21 cellular contexts compared by ENCODE assay signal in the genomic region with DNA sequence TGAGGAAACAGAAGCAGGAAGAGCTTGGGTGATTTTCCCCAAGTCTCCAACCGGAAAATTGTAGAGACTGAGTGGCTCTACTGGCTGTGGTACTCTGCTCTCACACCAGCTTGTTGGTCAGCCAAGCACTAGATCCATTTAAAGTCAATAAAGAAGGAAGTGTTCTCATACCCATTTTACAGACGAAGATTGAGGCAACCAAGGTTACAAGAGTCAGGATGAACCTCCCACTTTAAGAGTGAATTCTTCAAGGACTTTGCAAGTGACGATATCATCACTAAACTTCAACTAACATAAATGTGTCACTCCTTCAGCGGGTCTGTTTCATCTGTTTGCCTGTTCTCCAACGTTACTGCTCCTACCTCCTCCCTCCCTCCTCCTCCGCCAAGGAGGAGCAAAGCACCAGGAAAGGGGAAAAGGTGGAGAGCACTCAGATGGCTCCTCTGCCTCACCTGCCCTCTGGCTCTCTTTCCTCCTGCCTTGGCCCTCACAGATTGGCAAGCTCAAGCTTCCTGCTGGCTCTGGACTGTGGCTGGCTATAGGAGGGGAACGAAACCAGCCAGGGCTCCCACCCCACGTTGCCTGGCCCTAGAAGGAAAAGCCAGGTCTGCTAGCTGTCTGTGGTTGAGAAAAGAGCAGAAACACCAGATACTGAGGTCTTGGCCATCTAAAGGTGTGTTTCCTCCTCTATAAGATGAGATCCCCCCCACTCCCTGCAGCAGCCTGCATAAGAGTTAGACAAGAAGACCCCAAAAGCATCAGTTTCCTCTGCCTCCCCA. TPM values are rescaled to one million over a fixed set of nuclear protein-coding genes. Genes with fewer than 3 reads are reported as not detected.
DNase-seq lines count a peak whose midpoint lies in the region; ATAC-seq, FAIRE-seq and TF ChIP-seq lines count a peak whose summit lies in the region.
"Had no signal": no experiment of that assay in that cellular context is flagged by ENCODE, and none has a peak within 500 bp of the region (broad histone marks: within the 10 kb centered on the region; RNA-seq: fewer than 3 reads in every experiment).

No MANE protein-coding gene starts in this region.

- TF ChIP-seq CTCF in HepG2 (CRISPR knock-in tag; IDR thresholded peaks at IDR 0.05), result no peak
- TF ChIP-seq CTCF in right lobe of liver (IDR thresholded peaks at IDR 0.05), result no peak
- TF ChIP-seq CTCF in IMR-90 (conservative IDR thresholded peaks at IDR 0.05; ENCODE audit: low read depth, low read length), result no peak
- TF ChIP-seq CTCF in stomach (IDR thresholded peaks at IDR 0.05), result no peak

- FAIRE-seq in HepG2 (lab: Jason Lieb, UNC) (no peak), urothelium cell line (lab: Jason Lieb, UNC) (peak; percentile 46)
- FAIRE-seq: D721Med, GM12891, GM18507, H54 had no signal

- 0 out of 2 replicates have a peak overlapping the region, but pooled peaks have one; percentile 53 for H3K14ac ChIP-seq in IMR-90 (replicated peaks; ENCODE audit: low read depth, low read length)

- peaks cover 6% of the 10 kb centered on the region in 2 experiments; a peak in 2 of 4 replicates for H3K79me1 ChIP-seq in IMR-90 (ENCODE audit: low read depth in 1 of 2, low read length in 2 of 2)

- CTCF ChIA-PET in HepG2 (lab: Yijun Ruan, JAX; ENCODE audit: low intra/inter-chr PET ratio, low total read pairs) (no interaction called here), IMR-90 (lab: Yijun Ruan, JAX) (no interaction called here)

- no peaks in the 10 kb centered on the region for H3K9me3 ChIP-seq in HepG2 (ENCODE audit: low read length)
- no peaks in the 10 kb centered on the region for H3K9me3 ChIP-seq in right lobe of liver
- H3K9me3 ChIP-seq in IMR-90 (ENCODE audit: control insufficient read depth, insufficient read depth, low read length), result no peaks in the 10 kb centered on the region
- no peaks in the 10 kb centered on the region for H3K9me3 ChIP-seq in stomach
- H3K9me3 ChIP-seq: BLaER1 had no signal

- peak overlapping the region; percentile 12; the same call in 1 of the 2 replicates for H4K91ac ChIP-seq in IMR-90 (ENCODE audit: insufficient read depth, low read depth, low read length)

- H3K23ac ChIP-seq in IMR-90 (ENCODE audit: low read depth, low read length), result no peak overlapping the region

- DNase-seq in HepG2 (ENCODE audit: low spot score) (no peak), right lobe of liver (no peak), IMR-90 (no peak), left lobe of liver (ENCODE audit: low spot score) (peak; percentile 27), urothelium cell line (ENCODE audit: low spot score) (no peak), DMS53 treated with DMSO at 0.1 percent for 48 hours (lab: John Stamatoyannopoulos, UW; ENCODE audit: unreplicated experiment) (no peak), stomach (no peak)
- DNase-seq: CD4-positive, CD25-positive, alpha-beta regulatory T cell; CD8-positive, alpha-beta memory T cell; DMS 273 treated with DMSO at 0.1 percent for 48 hours; DMS79 treated with DMSO at 0.1 percent for 48 hours; GF-D8; GOT3 had no signal

- H3K9ac ChIP-seq in HepG2 (ENCODE audit: insufficient read depth, low read depth, low read length), result no peak overlapping the region
- H3K9ac ChIP-seq in IMR-90 (ENCODE audit: low read depth, low read length), result no peak overlapping the region
- H3K9ac ChIP-seq: BLaER1 had no signal

- dilution Hi-C loops in IMR-90 (cut with HindIII; ENCODE audit: low sequenced_read_pairs, unreplicated experiment), result no loop called here

- H3K36me3 ChIP-seq in HepG2 (replicated peaks in 1 of 2; ENCODE audit: control insufficient read depth in 1 of 2, insufficient read depth in 2 of 2, low read length in 2 of 2) (no peaks in the 10 kb centered on the region), right lobe of liver (no peaks in the 10 kb centered on the region), IMR-90 (ENCODE audit: control insufficient read depth, insufficient read depth, low read length) (no peaks in the 10 kb centered on the region), stomach (no peaks in the 10 kb centered on the region)
- H3K36me3 ChIP-seq: BLaER1, HAP-1 had no signal

- no peak for TF ChIP-seq EP300 in HepG2 (IDR thresholded peaks at IDR 0.05; ENCODE audit: low read depth in 2 of 2, low read length in 2 of 2)
- TF ChIP-seq EP300 in HepG2 (CRISPR knock-in tag; IDR thresholded peaks at IDR 0.05; ENCODE audit: borderline replicate concordance), result no peak
- TF ChIP-seq EP300 in stomach (IDR thresholded peaks at IDR 0.05), result no peak

- POLR2A ChIA-PET in HepG2 (lab: Yijun Ruan, JAX) (interaction anchor here (1.0 kb wide), 1 partner anchor 8 kb away, joined by 3 read pairs; no protein-coding TSS in a partner anchor), IMR-90 (lab: Charles Lee; ENCODE audit: unreplicated experiment) (no interaction called here)

- H2BK120ac ChIP-seq in IMR-90 (ENCODE audit: low read depth, low read length), result peak overlapping the region; percentile 2; the same call in 1 of the 2 replicates

- intact Hi-C loops in HepG2 (cut with micrococcal nuclease; ENCODE audit: unreplicated experiment), result no loop called here
- intact Hi-C loops in right lobe of liver (cut with DNase I), result no loop called here
- intact Hi-C loops in IMR-90 (cut with micrococcal nuclease), result no loop called here
- intact Hi-C loops in stomach (cut with DNase I; ENCODE audit: low total_unique reads), result no loop called here

- H4K8ac ChIP-seq in IMR-90 (ENCODE audit: low read depth in 2 of 2, low read length in 2 of 2), result no peak overlapping the region

- H3K79me2 ChIP-seq in HepG2 (ENCODE audit: insufficient read depth, low read length), result peaks cover 8% of the 10 kb centered on the region

- H2AFZ ChIP-seq in HepG2 (ENCODE audit: low read length), result no peak overlapping the region
- H2AFZ ChIP-seq in IMR-90 (replicated peaks; ENCODE audit: low read length, poor library complexity), result no peak overlapping the region

- H3K27ac ChIP-seq in HepG2 (ENCODE audit: extremely low read length, insufficient read depth, low read length) (no peak overlapping the region), right lobe of liver (no peak overlapping the region), IMR-90 (ENCODE audit: insufficient read depth, low read length) (no peak overlapping the region), stomach (no peak overlapping the region)
- H3K27ac ChIP-seq: BLaER1, C4-2B had no signal

- TF ChIP-seq RAD21 in HepG2 (CRISPR knock-in tag; IDR thresholded peaks at IDR 0.05) (no peak), IMR-90 (IDR thresholded peaks at IDR 0.05; ENCODE audit: low read length) (no peak)

- no peak overlapping the region for H3K4ac ChIP-seq in IMR-90 (ENCODE audit: low read depth, low read length)

- no peak overlapping the region for H3K56ac ChIP-seq in IMR-90 (ENCODE audit: extremely low read depth, insufficient read depth, low read length)

- H2BK15ac ChIP-seq in IMR-90 (ENCODE audit: low read depth, low read length), result peak overlapping the region; percentile 62; the same call in 1 of the 3 replicates

- TF ChIP-seq POLR2A in HepG2 (IDR thresholded peaks at IDR 0.05; ENCODE audit: insufficient read depth in 1 of 2, low read depth in 2 of 2, low read length in 2 of 2) (no peak), right lobe of liver (IDR thresholded peaks at IDR 0.05) (no peak), IMR-90 (IDR thresholded peaks at IDR 0.05; ENCODE audit: low read depth, low read length) (no peak), stomach (IDR thresholded peaks at IDR 0.05) (no peak)

- BruUV-seq in HepG2 (replicated peaks; lab: Mats Ljungman, UMichigan) (no TSS peak), IMR-90 (replicated peaks; lab: Mats Ljungman, UMichigan) (no TSS peak)

- no peak overlapping the region for H3K4me3 ChIP-seq in HepG2 (replicated peaks in 1 of 3; ENCODE audit: insufficient read depth in 1 of 3, low read depth in 2 of 3, low read length in 3 of 3)
- no peak overlapping the region for H3K4me3 ChIP-seq in right lobe of liver
- no peak overlapping the region for H3K4me3 ChIP-seq in IMR-90 (ENCODE audit: insufficient read depth, low read depth, low read length)
- H3K4me3 ChIP-seq in stomach, result no peak overlapping the region
- H3K4me3 ChIP-seq: BLaER1, HAP-1 had no signal

- no peak overlapping the region for H4K5ac ChIP-seq in IMR-90 (ENCODE audit: low read depth, low read length)

- H3K4me1 ChIP-seq in HepG2 (ENCODE audit: insufficient read depth, low read length) (peaks cover 48% of the 10 kb centered on the region), right lobe of liver (peaks cover 0 to 8% (median 0%) of the 10 kb centered on the region in 4 donors), IMR-90 (ENCODE audit: control insufficient read depth, insufficient read depth, low read length) (peaks cover 11% of the 10 kb centered on the region), stomach (peaks cover 7 to 20% (median 17%) of the 10 kb centered on the region in 4 donors)

- no peak overlapping the region for H2AK9ac ChIP-seq in IMR-90 (replicated peaks; ENCODE audit: low read depth, low read length, poor library complexity)

- H2BK20ac ChIP-seq in IMR-90 (ENCODE audit: low read depth, low read length), result no peak overlapping the region

- WGBS in HepG2 (ENCODE audit: low lambda C conversion rate), result 68% methylated on average over 7 of the region's 8 CpGs
- WGBS in right lobe of liver (ENCODE audit: insufficient coverage, low coverage, low lambda C conversion rate, missing lambda C conversion rate), result 74% methylated on average over 6 of the region's 8 CpGs
- no CpG with 5 or more reads among the region's 8 CpGs for WGBS in IMR-90 (ENCODE audit: extremely low coverage in 2 of 2, insufficient read length in 1 of 2), 2 experiments
- 71 to 76% (median 72%) methylated on average over 8 of the region's 8 CpGs for WGBS in stomach, 5 donors

- H3K9me1 ChIP-seq in IMR-90 (ENCODE audit: insufficient read depth, low read length), result peaks cover 15% of the 10 kb centered on the region

- H3K4me2 ChIP-seq in HepG2 (ENCODE audit: low read depth, low read length), result no peak overlapping the region
- no peak overlapping the region for H3K4me2 ChIP-seq in IMR-90 (ENCODE audit: low read depth, low read length)
- H3K4me2 ChIP-seq: BLaER1 had no signal

- ATAC-seq in HepG2 (no peak), right lobe of liver (no peak), IMR-90 (ENCODE audit: low read depth) (no peak), left lobe of liver (no peak), GM21717 (IDR thresholded peaks at IDR 0.05; ENCODE audit: unreplicated experiment) (no peak)

- H3K27me3 ChIP-seq in HepG2 (ENCODE audit: control insufficient read depth in 1 of 2, insufficient read depth in 2 of 2, low read length in 2 of 2) (no peaks in the 10 kb centered on the region; a peak in 2 of 5 replicates), right lobe of liver (no peaks in the 10 kb centered on the region), IMR-90 (ENCODE audit: control insufficient read depth, insufficient read depth, low read length) (no peaks in the 10 kb centered on the region), stomach (peaks cover 0 to 19% (median 0%) of the 10 kb centered on the region in 3 donors)
- H3K27me3 ChIP-seq: BLaER1 had no signal

- H4K20me1 ChIP-seq in HepG2 (ENCODE audit: insufficient read depth, low read length) (peaks cover 5% of the 10 kb centered on the region; the same call in 1 of the 2 replicates), IMR-90 (ENCODE audit: insufficient read depth, low read length) (peaks cover 6% of the 10 kb centered on the region; the same call in 1 of the 2 replicates)

- H2BK5ac ChIP-seq in IMR-90 (ENCODE audit: low read depth, low read length, poor library complexity, severe bottlenecking), result no peak overlapping the region

- peak overlapping the region; percentile 69 for H2AK5ac ChIP-seq in IMR-90 (ENCODE audit: low read depth, low read length)

- no peak overlapping the region for H3K18ac ChIP-seq in IMR-90 (ENCODE audit: low read depth, low read length)

- in situ Hi-C loops in HepG2 (cut with HindIII; ENCODE audit: extremely low pct_ligation_motif_present, low pct_unique_long_range_greater_than_20kb) (no loop called here), IMR-90 (cut with MboI; ENCODE audit: low sequenced_read_pairs) (no loop called here)

RNA-seq across cellular contexts. Expression of a gene that starts 3.6 kb away (rescaled TPM):
- total RNA-seq in HepG2 (2016; rRNA removed; fragmentation: Illumina TruSeq; extraction: Trizol), result 8.7 and 9.4 TPM in 2 replicates
- 3.7 and 4.2 TPM in 2 replicates for total RNA-seq in HepG2 (2016; cell fraction: cytosol; rRNA removed; fragmentation: Illumina TruSeq; extraction: Trizol; ENCODE audit: low read depth)
- 8.6 and 9.1 TPM in 2 replicates for total RNA-seq in HepG2 (2016; cell fraction: insoluble cytoplasmic fraction; rRNA removed; fragmentation: Illumina TruSeq; extraction: Trizol)
- 10.0 and 13.0 TPM in 2 replicates for total RNA-seq in HepG2 (2016; cell fraction: membrane; rRNA removed; fragmentation: Illumina TruSeq; extraction: Trizol)
- 6.7 and 7.5 TPM in 2 replicates for total RNA-seq in HepG2 (2016; cell fraction: nucleus; rRNA removed; fragmentation: Illumina TruSeq; extraction: Trizol)
- polyA plus RNA-seq in HepG2 (2011; rRNA removed), result 21.9 and 22.9 TPM in 2 replicates
- 17.5 and 19.5 TPM in 2 replicates for polyA plus RNA-seq in HepG2 (2011; cell fraction: cytosol; rRNA removed)
- polyA plus RNA-seq in HepG2 (2011; cell fraction: nucleus; rRNA removed), result 19.6 and 23.6 TPM in 2 replicates
- polyA plus RNA-seq in HepG2 (2012), result 25.5 and 27.1 TPM in 2 replicates
- 2.1 TPM in 2 replicates for polyA plus RNA-seq in HepG2 (2016; cell fraction: cytosol; fragmentation: Illumina TruSeq; extraction: Trizol; ENCODE audit: low read depth)
- 8.6 and 12.8 TPM in 2 replicates for polyA plus RNA-seq in HepG2 (2016; cell fraction: insoluble cytoplasmic fraction; fragmentation: Illumina TruSeq; extraction: Trizol; ENCODE audit: low read depth)
- polyA plus RNA-seq in HepG2 (2016; cell fraction: membrane; fragmentation: Illumina TruSeq; extraction: Trizol; ENCODE audit: low read depth), result 5.8 and 6.9 TPM in 2 replicates
- polyA plus RNA-seq in HepG2 (2016; cell fraction: nucleus; fragmentation: Illumina TruSeq; extraction: Trizol; ENCODE audit: insufficient read depth, low read depth), result 10.7 and 10.8 TPM in 2 replicates
- 29.9 and 45.2 TPM in 2 replicates for polyA minus RNA-seq in HepG2 (2011; rRNA and poly(A)+ RNA removed; ENCODE audit: low replicate concordance)
- 12.6 and 13.2 TPM in 2 replicates for polyA minus RNA-seq in HepG2 (2011; cell fraction: cytosol; rRNA and poly(A)+ RNA removed)
- polyA minus RNA-seq in HepG2 (2011; cell fraction: nucleus; rRNA and poly(A)+ RNA removed), result 14.7 and 18.7 TPM in 2 replicates
- 10 to 100 TPM in 3 of 6 experiments, 1 to 10 TPM in 3; 4.5 to 12.7 (median 9.0) TPM for total RNA-seq in right lobe of liver
- 21.4 and 21.5 TPM in 2 replicates for total RNA-seq in IMR-90 (2012; rRNA removed)
- polyA plus RNA-seq in IMR-90 (2012; rRNA removed), result 34.5 and 36.0 TPM in 2 replicates
- polyA plus RNA-seq in IMR-90 (2012; cell fraction: cytosol; rRNA removed), result 28.4 and 35.6 TPM in 2 replicates
- polyA plus RNA-seq in IMR-90 (2012; cell fraction: nucleus; rRNA removed; ENCODE audit: low replicate concordance), result 30.1 and 35.6 TPM in 2 replicates
- 6.0 TPM for total RNA-seq in left lobe of liver
- 10 to 100 TPM in 4 of 5 donors, 1 to 10 TPM in 1; 4.7 to 39.1 (median 19.6) TPM for total RNA-seq in stomach
- polyA plus RNA-seq in stomach, result 10 to 100 TPM in 1 of 3 donors, 1 to 10 TPM in 2; 7.0 to 13.1 (median 7.1) TPM

RNA-seq across cellular contexts. Expression of a gene that starts 44.9 kb away (rescaled TPM):
- 22.2 and 34.9 TPM in 2 replicates for total RNA-seq in HepG2 (2016; rRNA removed; fragmentation: Illumina TruSeq; extraction: Trizol)
- total RNA-seq in HepG2 (2016; cell fraction: cytosol; rRNA removed; fragmentation: Illumina TruSeq; extraction: Trizol; ENCODE audit: low read depth), result 11.0 and 15.1 TPM in 2 replicates
- 21.1 and 36.4 TPM in 2 replicates for total RNA-seq in HepG2 (2016; cell fraction: insoluble cytoplasmic fraction; rRNA removed; fragmentation: Illumina TruSeq; extraction: Trizol)
- total RNA-seq in HepG2 (2016; cell fraction: membrane; rRNA removed; fragmentation: Illumina TruSeq; extraction: Trizol), result 13.2 and 15.3 TPM in 2 replicates
- total RNA-seq in HepG2 (2016; cell fraction: nucleus; rRNA removed; fragmentation: Illumina TruSeq; extraction: Trizol), result 42.2 and 47.8 TPM in 2 replicates
- 37.4 and 42.8 TPM in 2 replicates for polyA plus RNA-seq in HepG2 (2011; rRNA removed)
- polyA plus RNA-seq in HepG2 (2011; cell fraction: cytosol; rRNA removed), result 13.2 and 17.2 TPM in 2 replicates
- polyA plus RNA-seq in HepG2 (2011; cell fraction: nucleus; rRNA removed), result 139 and 168 TPM in 2 replicates
- 18.2 and 24.8 TPM in 2 replicates for polyA plus RNA-seq in HepG2 (2012)
- 6.1 and 6.5 TPM in 2 replicates for polyA plus RNA-seq in HepG2 (2016; cell fraction: cytosol; fragmentation: Illumina TruSeq; extraction: Trizol; ENCODE audit: low read depth)
- 23.9 and 25.9 TPM in 2 replicates for polyA plus RNA-seq in HepG2 (2016; cell fraction: insoluble cytoplasmic fraction; fragmentation: Illumina TruSeq; extraction: Trizol; ENCODE audit: low read depth)
- polyA plus RNA-seq in HepG2 (2016; cell fraction: membrane; fragmentation: Illumina TruSeq; extraction: Trizol; ENCODE audit: low read depth), result 8.0 and 9.0 TPM in 2 replicates
- 68.3 and 69.6 TPM in 2 replicates for polyA plus RNA-seq in HepG2 (2016; cell fraction: nucleus; fragmentation: Illumina TruSeq; extraction: Trizol; ENCODE audit: insufficient read depth, low read depth)
- polyA minus RNA-seq in HepG2 (2011; rRNA and poly(A)+ RNA removed; ENCODE audit: low replicate concordance), result 36.5 and 73.0 TPM in 2 replicates
- polyA minus RNA-seq in HepG2 (2011; cell fraction: cytosol; rRNA and poly(A)+ RNA removed), result 12.6 and 13.0 TPM in 2 replicates
- 49.6 and 54.8 TPM in 2 replicates for polyA minus RNA-seq in HepG2 (2011; cell fraction: nucleus; rRNA and poly(A)+ RNA removed)
- total RNA-seq in right lobe of liver, result 10 to 100 TPM; 33.1 to 73.4 (median 56.6) TPM
- total RNA-seq in IMR-90 (2012; rRNA removed), result 8.3 and 8.6 TPM in 2 replicates
- 14.3 and 17.0 TPM in 2 replicates for polyA plus RNA-seq in IMR-90 (2012; rRNA removed)
- polyA plus RNA-seq in IMR-90 (2012; cell fraction: cytosol; rRNA removed), result 7.1 and 7.6 TPM in 2 replicates
- polyA plus RNA-seq in IMR-90 (2012; cell fraction: nucleus; rRNA removed; ENCODE audit: low replicate concordance), result 48.0 and 54.3 TPM in 2 replicates
- 80.1 TPM for total RNA-seq in left lobe of liver
- 100 to 1,000 TPM in 1 of 5 donors, 10 to 100 TPM in 4; 17.0 to 118 (median 38.5) TPM for total RNA-seq in stomach
- polyA plus RNA-seq in stomach, result 1 to 10 TPM; 2.7 to 9.4 (median 5.7) TPM
